In genomic region chr7:138208010-138208634, GRCh38 we compare ENCODE assay signal across 2 cellular contexts.
TF ChIP-seq lines count a peak whose summit lies in the region.

No MANE protein-coding gene starts in this region.

TF ChIP-seq in SK-N-SH treated with all-trans-retinoic acid at 6 μM for 48 hours, 23 proteins besides CTCF, POLR2A, EP300 and RAD21 (continued from another document and continues in another):
- TF ChIP-seq, protein P1, sequence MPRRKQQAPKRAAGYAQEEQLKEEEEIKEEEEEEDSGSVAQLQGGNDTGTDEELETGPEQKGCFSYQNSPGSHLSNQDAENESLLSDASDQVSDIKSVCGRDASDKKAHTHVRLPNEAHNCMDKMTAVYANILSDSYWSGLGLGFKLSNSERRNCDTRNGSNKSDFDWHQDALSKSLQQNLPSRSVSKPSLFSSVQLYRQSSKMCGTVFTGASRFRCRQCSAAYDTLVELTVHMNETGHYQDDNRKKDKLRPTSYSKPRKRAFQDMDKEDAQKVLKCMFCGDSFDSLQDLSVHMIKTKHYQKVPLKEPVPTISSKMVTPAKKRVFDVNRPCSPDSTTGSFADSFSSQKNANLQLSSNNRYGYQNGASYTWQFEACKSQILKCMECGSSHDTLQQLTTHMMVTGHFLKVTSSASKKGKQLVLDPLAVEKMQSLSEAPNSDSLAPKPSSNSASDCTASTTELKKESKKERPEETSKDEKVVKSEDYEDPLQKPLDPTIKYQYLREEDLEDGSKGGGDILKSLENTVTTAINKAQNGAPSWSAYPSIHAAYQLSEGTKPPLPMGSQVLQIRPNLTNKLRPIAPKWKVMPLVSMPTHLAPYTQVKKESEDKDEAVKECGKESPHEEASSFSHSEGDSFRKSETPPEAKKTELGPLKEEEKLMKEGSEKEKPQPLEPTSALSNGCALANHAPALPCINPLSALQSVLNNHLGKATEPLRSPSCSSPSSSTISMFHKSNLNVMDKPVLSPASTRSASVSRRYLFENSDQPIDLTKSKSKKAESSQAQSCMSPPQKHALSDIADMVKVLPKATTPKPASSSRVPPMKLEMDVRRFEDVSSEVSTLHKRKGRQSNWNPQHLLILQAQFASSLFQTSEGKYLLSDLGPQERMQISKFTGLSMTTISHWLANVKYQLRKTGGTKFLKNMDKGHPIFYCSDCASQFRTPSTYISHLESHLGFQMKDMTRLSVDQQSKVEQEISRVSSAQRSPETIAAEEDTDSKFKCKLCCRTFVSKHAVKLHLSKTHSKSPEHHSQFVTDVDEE (CRISPR knock-in tag; IDR thresholded peaks at IDR 0.05), result peak; percentile 90; the same call in 1 of the 2 replicates
- TF ChIP-seq ZFP3 (CRISPR knock-in tag; IDR thresholded peaks at IDR 0.05), result no peak
- peak; percentile 64; the same call in 1 of the 2 replicates for TF ChIP-seq PPARA (CRISPR knock-in tag; IDR thresholded peaks at IDR 0.05; ENCODE audit: borderline replicate concordance)
- TF ChIP-seq, protein P2, sequence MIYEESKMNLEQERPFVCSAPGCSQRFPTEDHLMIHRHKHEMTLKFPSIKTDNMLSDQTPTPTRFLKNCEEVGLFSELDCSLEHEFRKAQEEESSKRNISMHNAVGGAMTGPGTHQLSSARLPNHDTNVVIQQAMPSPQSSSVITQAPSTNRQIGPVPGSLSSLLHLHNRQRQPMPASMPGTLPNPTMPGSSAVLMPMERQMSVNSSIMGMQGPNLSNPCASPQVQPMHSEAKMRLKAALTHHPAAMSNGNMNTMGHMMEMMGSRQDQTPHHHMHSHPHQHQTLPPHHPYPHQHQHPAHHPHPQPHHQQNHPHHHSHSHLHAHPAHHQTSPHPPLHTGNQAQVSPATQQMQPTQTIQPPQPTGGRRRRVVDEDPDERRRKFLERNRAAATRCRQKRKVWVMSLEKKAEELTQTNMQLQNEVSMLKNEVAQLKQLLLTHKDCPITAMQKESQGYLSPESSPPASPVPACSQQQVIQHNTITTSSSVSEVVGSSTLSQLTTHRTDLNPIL (CRISPR knock-in tag; IDR thresholded peaks at IDR 0.05; ENCODE audit: low read depth), result no peak
- TF ChIP-seq ESRRG (CRISPR knock-in tag; IDR thresholded peaks at IDR 0.05), result 0 out of 2 replicates have a peak, but pooled peaks have one; percentile 55
- TF ChIP-seq, protein P3, sequence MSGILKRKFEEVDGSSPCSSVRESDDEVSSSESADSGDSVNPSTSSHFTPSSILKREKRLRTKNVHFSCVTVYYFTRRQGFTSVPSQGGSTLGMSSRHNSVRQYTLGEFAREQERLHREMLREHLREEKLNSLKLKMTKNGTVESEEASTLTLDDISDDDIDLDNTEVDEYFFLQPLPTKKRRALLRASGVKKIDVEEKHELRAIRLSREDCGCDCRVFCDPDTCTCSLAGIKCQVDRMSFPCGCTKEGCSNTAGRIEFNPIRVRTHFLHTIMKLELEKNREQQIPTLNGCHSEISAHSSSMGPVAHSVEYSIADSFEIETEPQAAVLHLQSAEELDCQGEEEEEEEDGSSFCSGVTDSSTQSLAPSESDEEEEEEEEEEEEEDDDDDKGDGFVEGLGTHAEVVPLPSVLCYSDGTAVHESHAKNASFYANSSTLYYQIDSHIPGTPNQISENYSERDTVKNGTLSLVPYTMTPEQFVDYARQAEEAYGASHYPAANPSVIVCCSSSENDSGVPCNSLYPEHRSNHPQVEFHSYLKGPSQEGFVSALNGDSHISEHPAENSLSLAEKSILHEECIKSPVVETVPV (CRISPR knock-in tag; IDR thresholded peaks at IDR 0.05), result no peak
- TF ChIP-seq OSR1 (CRISPR knock-in tag; IDR thresholded peaks at IDR 0.05), result no peak
- TF ChIP-seq RARB (CRISPR knock-in tag; IDR thresholded peaks at IDR 0.05), result no peak
- peak; percentile 71; the same call in 1 of the 2 replicates for TF ChIP-seq ARNTL (CRISPR knock-in tag; IDR thresholded peaks at IDR 0.05; ENCODE audit: borderline replicate concordance, low read depth)
- TF ChIP-seq ZNF565 (CRISPR knock-in tag; conservative IDR thresholded peaks at IDR 0.05; ENCODE audit: low read depth), result 0 out of 2 replicates have a peak, but pooled peaks have one; percentile 19
- TF ChIP-seq CSDC2 (CRISPR knock-in tag; IDR thresholded peaks at IDR 0.05), result no peak
- no peak for TF ChIP-seq ISL1 (CRISPR knock-in tag; IDR thresholded peaks at IDR 0.05)
- TF ChIP-seq ZC3H10 (CRISPR knock-in tag; IDR thresholded peaks at IDR 0.05), result no peak
- TF ChIP-seq ZFP30 (CRISPR knock-in tag; IDR thresholded peaks at IDR 0.05), result no peak
- TF ChIP-seq BACH2 (CRISPR knock-in tag; IDR thresholded peaks at IDR 0.05; ENCODE audit: borderline replicate concordance), result 0 out of 2 replicates have a peak, but pooled peaks have one; percentile 45
- 0 out of 2 replicates have a peak, but pooled peaks have one; percentile 51 for TF ChIP-seq SNAI2 (CRISPR knock-in tag; IDR thresholded peaks at IDR 0.05)
- TF ChIP-seq ZNF8 (CRISPR knock-in tag; IDR thresholded peaks at IDR 0.05), result 0 out of 2 replicates have a peak, but pooled peaks have one; percentile 17
- TF ChIP-seq, protein P4, sequence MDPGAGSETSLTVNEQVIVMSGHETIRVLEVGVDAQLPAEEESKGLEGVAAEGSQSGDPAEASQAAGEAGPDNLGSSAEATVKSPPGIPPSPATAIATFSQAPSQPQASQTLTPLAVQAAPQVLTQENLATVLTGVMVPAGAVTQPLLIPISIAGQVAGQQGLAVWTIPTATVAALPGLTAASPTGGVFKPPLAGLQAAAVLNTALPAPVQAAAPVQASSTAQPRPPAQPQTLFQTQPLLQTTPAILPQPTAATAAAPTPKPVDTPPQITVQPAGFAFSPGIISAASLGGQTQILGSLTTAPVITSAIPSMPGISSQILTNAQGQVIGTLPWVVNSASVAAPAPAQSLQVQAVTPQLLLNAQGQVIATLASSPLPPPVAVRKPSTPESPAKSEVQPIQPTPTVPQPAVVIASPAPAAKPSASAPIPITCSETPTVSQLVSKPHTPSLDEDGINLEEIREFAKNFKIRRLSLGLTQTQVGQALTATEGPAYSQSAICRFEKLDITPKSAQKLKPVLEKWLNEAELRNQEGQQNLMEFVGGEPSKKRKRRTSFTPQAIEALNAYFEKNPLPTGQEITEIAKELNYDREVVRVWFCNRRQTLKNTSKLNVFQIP (CRISPR knock-in tag; IDR thresholded peaks at IDR 0.05; ENCODE audit: borderline replicate concordance, low read depth), result no peak
- TF ChIP-seq TOX (CRISPR knock-in tag; IDR thresholded peaks at IDR 0.05; ENCODE audit: borderline replicate concordance), result no peak
- peak; percentile 4; the same call in 1 of the 2 replicates for TF ChIP-seq ZNF70 (CRISPR knock-in tag; IDR thresholded peaks at IDR 0.05)

TF ChIP-seq in SK-N-SH, 30 proteins besides CTCF, POLR2A, EP300 and RAD21 (continued from another document):
- TF ChIP-seq ELF1 (IDR thresholded peaks at IDR 0.05) (no peak), GATA2 (CRISPR knock-in tag; IDR thresholded peaks at IDR 0.05) (no peak), TAF1 (IDR thresholded peaks at IDR 0.05; ENCODE audit: borderline replicate concordance, low read depth, low read length) (no peak), EZH2phosphoT487 (IDR thresholded peaks at IDR 0.05; ENCODE audit: borderline replicate concordance, low read depth) (no peak), FOXM1 (IDR thresholded peaks at IDR 0.05; ENCODE audit: low read depth) (no peak), JUND (IDR thresholded peaks at IDR 0.05) (no peak), MAX (IDR thresholded peaks at IDR 0.05; ENCODE audit: low read depth) (no peak), NFIC (IDR thresholded peaks at IDR 0.05; ENCODE audit: borderline replicate concordance) (no peak)
- TF ChIP-seq, protein P5, sequence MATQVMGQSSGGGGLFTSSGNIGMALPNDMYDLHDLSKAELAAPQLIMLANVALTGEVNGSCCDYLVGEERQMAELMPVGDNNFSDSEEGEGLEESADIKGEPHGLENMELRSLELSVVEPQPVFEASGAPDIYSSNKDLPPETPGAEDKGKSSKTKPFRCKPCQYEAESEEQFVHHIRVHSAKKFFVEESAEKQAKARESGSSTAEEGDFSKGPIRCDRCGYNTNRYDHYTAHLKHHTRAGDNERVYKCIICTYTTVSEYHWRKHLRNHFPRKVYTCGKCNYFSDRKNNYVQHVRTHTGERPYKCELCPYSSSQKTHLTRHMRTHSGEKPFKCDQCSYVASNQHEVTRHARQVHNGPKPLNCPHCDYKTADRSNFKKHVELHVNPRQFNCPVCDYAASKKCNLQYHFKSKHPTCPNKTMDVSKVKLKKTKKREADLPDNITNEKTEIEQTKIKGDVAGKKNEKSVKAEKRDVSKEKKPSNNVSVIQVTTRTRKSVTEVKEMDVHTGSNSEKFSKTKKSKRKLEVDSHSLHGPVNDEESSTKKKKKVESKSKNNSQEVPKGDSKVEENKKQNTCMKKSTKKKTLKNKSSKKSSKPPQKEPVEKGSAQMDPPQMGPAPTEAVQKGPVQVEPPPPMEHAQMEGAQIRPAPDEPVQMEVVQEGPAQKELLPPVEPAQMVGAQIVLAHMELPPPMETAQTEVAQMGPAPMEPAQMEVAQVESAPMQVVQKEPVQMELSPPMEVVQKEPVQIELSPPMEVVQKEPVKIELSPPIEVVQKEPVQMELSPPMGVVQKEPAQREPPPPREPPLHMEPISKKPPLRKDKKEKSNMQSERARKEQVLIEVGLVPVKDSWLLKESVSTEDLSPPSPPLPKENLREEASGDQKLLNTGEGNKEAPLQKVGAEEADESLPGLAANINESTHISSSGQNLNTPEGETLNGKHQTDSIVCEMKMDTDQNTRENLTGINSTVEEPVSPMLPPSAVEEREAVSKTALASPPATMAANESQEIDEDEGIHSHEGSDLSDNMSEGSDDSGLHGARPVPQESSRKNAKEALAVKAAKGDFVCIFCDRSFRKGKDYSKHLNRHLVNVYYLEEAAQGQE (IDR thresholded peaks at IDR 0.05; ENCODE audit: low read depth, low read length), result no peak
